In the genomic region with DNA sequence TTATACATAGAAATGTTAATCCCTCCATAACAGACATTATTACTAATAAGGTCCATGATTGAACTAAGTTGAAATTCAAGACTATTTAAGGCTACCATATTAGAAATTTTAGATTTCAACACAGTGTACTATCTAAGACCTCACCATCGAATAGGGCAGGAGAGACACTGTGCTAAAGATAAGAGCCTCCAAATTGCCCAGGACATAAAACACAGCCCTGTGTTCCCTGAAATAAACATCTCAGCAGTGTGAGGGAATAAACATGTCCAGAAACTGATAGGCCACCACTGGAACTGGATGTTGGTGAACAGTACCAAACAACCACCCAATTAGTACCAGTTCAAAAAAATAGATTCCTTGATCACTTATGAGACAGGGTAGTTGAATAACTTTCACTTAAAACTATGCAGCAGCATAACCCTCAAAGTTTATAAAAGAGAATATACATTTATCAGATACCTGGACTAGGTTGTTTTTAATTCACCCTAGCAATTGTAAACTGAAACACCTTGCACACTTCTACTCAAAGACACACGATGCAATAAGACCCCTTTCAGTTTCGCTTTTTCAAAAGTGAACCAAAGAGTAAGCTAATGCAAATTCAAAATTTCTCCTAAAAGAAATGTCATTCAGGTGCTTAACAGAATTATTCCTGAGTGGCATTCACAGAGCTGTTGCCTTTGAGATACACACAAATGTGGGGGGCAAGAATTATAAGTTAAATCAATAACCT, we compare ENCODE assay signal across 14 cellular contexts. TPM values are rescaled to one million over a fixed set of nuclear protein-coding genes. Genes with fewer than 3 reads are reported as not detected.
DNase-seq lines count a peak whose midpoint lies in the region; ATAC-seq, FAIRE-seq and TF ChIP-seq lines count a peak whose summit lies in the region.
"Had no signal": no experiment of that assay in that cellular context is flagged by ENCODE, and none has a peak within 500 bp of the region (broad histone marks: within the 10 kb centered on the region; RNA-seq: fewer than 3 reads in every experiment).

No MANE protein-coding gene starts in this region.

- RAD21 ChIA-PET in GM12878 (lab: Charles Lee; ENCODE audit: unreplicated experiment), result no interaction called here

- ATAC-seq in HG03432 (IDR thresholded peaks at IDR 0.05; ENCODE audit: unreplicated experiment) (peak; percentile 35), GM12878 (peak; percentile 76), GM19324 (IDR thresholded peaks at IDR 0.05; ENCODE audit: low FRiP score, unreplicated experiment) (no peak), GM21526 (IDR thresholded peaks at IDR 0.05; ENCODE audit: low FRiP score, unreplicated experiment) (no peak)
- ATAC-seq: left lung, Panc1, T-cell had no signal

- peak; percentile 91 for FAIRE-seq in GM19239 (lab: Jason Lieb, UNC)
- FAIRE-seq in GM12878 (lab: Jason Lieb, UNC), result peak; percentile 56

- no TSS peak for BruUV-seq in GM12878 (replicated peaks; lab: Mats Ljungman, UMichigan)

- H3K4me3 ChIP-seq in GM06990 (replicated peaks; ENCODE audit: low read depth, low read length), result peak overlapping the region; percentile 26; the same call in 1 of the 2 replicates
- H3K4me3 ChIP-seq in GM12878, result peak overlapping the region; percentile 17; the same call in 1 of the 2 replicates
- H3K4me3 ChIP-seq in BE2C (ENCODE audit: low read depth, low read length), result no peak overlapping the region
- H3K4me3 ChIP-seq: left lung had no signal

- 18% methylated on average over 3 of the region's 3 CpGs for WGBS in GM12878 (ENCODE audit: insufficient coverage, insufficient replicate concordance, low lambda C conversion rate, missing lambda C conversion rate)

- H3K9me3 ChIP-seq in GM12878 (replicated peaks; ENCODE audit: control insufficient read depth, insufficient read depth, low read length), result no peaks in the 10 kb centered on the region
- no peaks in the 10 kb centered on the region for H3K9me3 ChIP-seq in BE2C
- H3K9me3 ChIP-seq: left lung had no signal

- H4K20me1 ChIP-seq in GM12878 (ENCODE audit: control insufficient read depth, insufficient read depth), result no peaks in the 10 kb centered on the region

- no peaks in the 10 kb centered on the region for H3K79me2 ChIP-seq in GM12878 (ENCODE audit: control insufficient read depth, insufficient read depth, low read length)

- CTCF ChIA-PET in GM12878 (lab: Yijun Ruan, JAX), result interaction anchor here (0.5 to 2.0 kb wide), 6 partner anchors 9 to 55 kb away, joined by 3 to 7 read pairs (median 4); no protein-coding TSS in a partner anchor

- TF ChIP-seq POLR2A in GM12878 (IDR thresholded peaks at IDR 0.05; ENCODE audit: low read depth, low read length), result no peak

- POLR2A ChIA-PET in GM12878 (lab: Charles Lee), result interaction anchor here (0.8 to 1.5 kb wide), 6 partner anchors 8 to 32 kb away, joined by 3 to 4 read pairs (median 3); no protein-coding TSS in a partner anchor

- TF ChIP-seq RAD21 in GM12878 (IDR thresholded peaks at IDR 0.05; ENCODE audit: insufficient read depth, low read depth, low read length), result no peak

- peaks cover 3% of the 10 kb centered on the region for H3K36me3 ChIP-seq in GM06990 (ENCODE audit: control insufficient read depth, insufficient read depth, low read length)
- H3K36me3 ChIP-seq in GM12878 (ENCODE audit: control insufficient read depth in 2 of 2, insufficient read depth in 2 of 2, low read length in 1 of 2), result peaks cover 6 to 10% of the 10 kb centered on the region in 2 experiments; a peak in 2 of 4 replicates
- peaks cover 23% of the 10 kb centered on the region for H3K36me3 ChIP-seq in BE2C

- H2AFZ ChIP-seq in GM12878 (ENCODE audit: control insufficient read depth, low read depth, low read length), result peak overlapping the region; percentile 51

- H3K27me3 ChIP-seq in GM06990 (replicated peaks; ENCODE audit: control insufficient read depth, insufficient read depth, low read length), result no peaks in the 10 kb centered on the region
- no peaks in the 10 kb centered on the region for H3K27me3 ChIP-seq in GM12878 (replicated peaks in 1 of 2; ENCODE audit: control insufficient read depth in 2 of 2, insufficient read depth in 2 of 2, low read length in 1 of 2)
- H3K27me3 ChIP-seq in BE2C, result no peaks in the 10 kb centered on the region
- H3K27me3 ChIP-seq: left lung had no signal

- no peak for TF ChIP-seq EP300 in GM12878 (IDR thresholded peaks at IDR 0.05; ENCODE audit: borderline replicate concordance in 1 of 2, control insufficient read depth in 1 of 2, low read depth in 2 of 2, low read length in 2 of 2)

- peak overlapping the region; percentile 78 for H3K4me2 ChIP-seq in GM12878 (ENCODE audit: control insufficient read depth, insufficient read depth)

- peak overlapping the region; percentile 39 for H3K27ac ChIP-seq in GM12878 (ENCODE audit: control insufficient read depth, insufficient read depth)
- H3K27ac ChIP-seq: left lung had no signal

- H3K4me1 ChIP-seq in GM12878 (ENCODE audit: control insufficient read depth, insufficient read depth, low read length), result peaks cover 28% of the 10 kb centered on the region
- H3K4me1 ChIP-seq in BE2C, result no peaks in the 10 kb centered on the region
- H3K4me1 ChIP-seq: left lung had no signal

- DNase-seq in GM06990 (ENCODE audit: extremely low read depth, insufficient read length) (peak; percentile 10), GM19239 (ENCODE audit: insufficient read length, low spot score) (peak; percentile 26), GM12878 (ENCODE audit: low read depth, low spot score) (no peak), NCI-H1694 (lab: John Stamatoyannopoulos, UW) (no peak), BE2C (no peak)
- DNase-seq: left lung, NCI-H345, nephron progenitor cell, right cardiac atrium, T-cell had no signal

- H3K9ac ChIP-seq in GM12878 (ENCODE audit: control insufficient read depth, insufficient read depth, low read length), result peak overlapping the region; percentile 26; the same call in 1 of the 2 replicates

- SMC1A ChIA-PET in GM12878 (lab: Charles Lee; ENCODE audit: uncharacterized antibody, unreplicated experiment), result interaction anchor here (1.0 to 1.5 kb wide), 5 partner anchors 14 to 34 kb away, joined by 3 to 6 read pairs (median 5); a partner anchor contains a TSS

- intact Hi-C loops in GM12878 (cut with micrococcal nuclease; ENCODE audit: unreplicated experiment), result no loop called here

- TF ChIP-seq CTCF in GM06990 (IDR thresholded peaks at IDR 0.05; ENCODE audit: insufficient read depth, low read length, poor library complexity, severe bottlenecking) (no peak), GM12878 (IDR thresholded peaks at IDR 0.05 in 2 of 3, conservative IDR thresholded peaks at IDR 0.05 in 1 of 3; ENCODE audit: control insufficient read depth in 2 of 3, extremely low read depth in 1 of 3, insufficient read depth in 1 of 3, low read depth in 3 of 3, low read length in 3 of 3) (no peak), BE2C (IDR thresholded peaks at IDR 0.05; ENCODE audit: low read depth, low read length) (no peak)

- in situ Hi-C loops in GM12878 (cut with MboI), result no loop called here

TF ChIP-seq in GM12878, 131 proteins besides CTCF, POLR2A, EP300 and RAD21 (continues in another document):
- TF ChIP-seq ZNF217 (IDR thresholded peaks at IDR 0.05) (no peak), KAT2A (conservative IDR thresholded peaks at IDR 0.05; ENCODE audit: control insufficient read depth, low read depth, low read length) (no peak), TCF7 (IDR thresholded peaks at IDR 0.05; ENCODE audit: borderline replicate concordance) (no peak), PML (IDR thresholded peaks at IDR 0.05; ENCODE audit: low read length) (no peak), NR2F1 (conservative IDR thresholded peaks at IDR 0.05) (no peak), JUNB (IDR thresholded peaks at IDR 0.05) (no peak), CREB1 (IDR thresholded peaks at IDR 0.05; ENCODE audit: low read depth) (no peak), BACH1 (IDR thresholded peaks at IDR 0.05; ENCODE audit: borderline replicate concordance) (no peak), RB1 (IDR thresholded peaks at IDR 0.05; ENCODE audit: borderline replicate concordance) (no peak)
- TF ChIP-seq, protein P1, sequence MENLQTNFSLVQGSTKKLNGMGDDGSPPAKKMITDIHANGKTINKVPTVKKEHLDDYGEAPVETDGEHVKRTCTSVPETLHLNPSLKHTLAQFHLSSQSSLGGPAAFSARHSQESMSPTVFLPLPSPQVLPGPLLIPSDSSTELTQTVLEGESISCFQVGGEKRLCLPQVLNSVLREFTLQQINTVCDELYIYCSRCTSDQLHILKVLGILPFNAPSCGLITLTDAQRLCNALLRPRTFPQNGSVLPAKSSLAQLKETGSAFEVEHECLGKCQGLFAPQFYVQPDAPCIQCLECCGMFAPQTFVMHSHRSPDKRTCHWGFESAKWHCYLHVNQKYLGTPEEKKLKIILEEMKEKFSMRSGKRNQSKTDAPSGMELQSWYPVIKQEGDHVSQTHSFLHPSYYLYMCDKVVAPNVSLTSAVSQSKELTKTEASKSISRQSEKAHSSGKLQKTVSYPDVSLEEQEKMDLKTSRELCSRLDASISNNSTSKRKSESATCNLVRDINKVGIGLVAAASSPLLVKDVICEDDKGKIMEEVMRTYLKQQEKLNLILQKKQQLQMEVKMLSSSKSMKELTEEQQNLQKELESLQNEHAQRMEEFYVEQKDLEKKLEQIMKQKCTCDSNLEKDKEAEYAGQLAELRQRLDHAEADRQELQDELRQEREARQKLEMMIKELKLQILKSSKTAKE (IDR thresholded peaks at IDR 0.05; ENCODE audit: low read depth, poor library complexity, severe bottlenecking), result no peak

RNA-seq across cellular contexts. Expression of a gene that starts 34.3 kb away (rescaled TPM):
- total RNA-seq in GM12878 (2013; cell fraction: nucleolus; rRNA removed), result 84.4 and 98.0 TPM in 2 replicates
- total RNA-seq in GM12878 (2014; rRNA removed) (18.5 and 27.3 TPM in 2 replicates), GM12878 (2014; rRNA removed; fragmentation: Illumina TruSeq; extraction: Trizol) (24.9 and 27.0 TPM in 2 replicates), GM12878 (2021) (20.5 and 20.9 TPM in 2 replicates)
- polyA plus RNA-seq in GM12878 (2011; ENCODE audit: low read depth), result 18.7 TPM
- polyA plus RNA-seq in GM12878 (2011; rRNA removed) (57.2 and 60.4 TPM in 2 replicates), GM12878 (2014; fragmentation: Illumina TruSeq; extraction: Trizol) (36.3 and 40.7 TPM in 2 replicates), GM12878 (2014; fragmentation: Nextera tagmentation; extraction: Ambion mirVana) (1 to 10 TPM; 2.8 to 4.0 TPM), GM12878 (2014; rRNA removed) (22.5 and 22.6 TPM in 2 replicates), GM12878 (2016; fragmentation: Nextera tagmentation; extraction: Ambion mirVana) (10 to 100 TPM; 25.5 to 26.7 TPM)
- 32.9 and 39.9 TPM in 2 replicates for polyA plus RNA-seq in GM12878 (2011; cell fraction: cytosol; rRNA removed)
- polyA plus RNA-seq in GM12878 (2011; cell fraction: nucleus; rRNA removed), result 64.3 and 64.7 TPM in 2 replicates
- 17.7 and 24.8 TPM in 2 replicates for polyA plus RNA-seq in GM12878 (2012)
- 51.4 and 65.1 TPM in 2 replicates for polyA minus RNA-seq in GM12878 (2011; rRNA and poly(A)+ RNA removed)
- polyA minus RNA-seq in GM12878 (2011; cell fraction: cytosol; rRNA and poly(A)+ RNA removed), result 18.3 and 23.8 TPM in 2 replicates
- 19.7 and 26.1 TPM in 2 replicates for polyA minus RNA-seq in GM12878 (2011; cell fraction: nucleus; rRNA and poly(A)+ RNA removed)
- 9.7 TPM for polyA plus RNA-seq in BE2C (2012; ENCODE audit: insufficient read depth, insufficient read length, low read depth)

Comparison
In these comparisons a context has a peak if more than half of its experiments do, and no peak if none do; other contexts are left out.
1. DNase-seq: peak in GM06990 (single experiment) and GM19239 (single experiment); none in GM12878 (single experiment), NCI-H1694 (single experiment) and BE2C (single experiment).
2. ATAC-seq: peak in HG03432 (single experiment) and GM12878 (single experiment); none in GM19324 (single experiment) and GM21526 (single experiment).